Comparison of ENCODE assay signal across 7 cellular contexts in the genomic region with DNA sequence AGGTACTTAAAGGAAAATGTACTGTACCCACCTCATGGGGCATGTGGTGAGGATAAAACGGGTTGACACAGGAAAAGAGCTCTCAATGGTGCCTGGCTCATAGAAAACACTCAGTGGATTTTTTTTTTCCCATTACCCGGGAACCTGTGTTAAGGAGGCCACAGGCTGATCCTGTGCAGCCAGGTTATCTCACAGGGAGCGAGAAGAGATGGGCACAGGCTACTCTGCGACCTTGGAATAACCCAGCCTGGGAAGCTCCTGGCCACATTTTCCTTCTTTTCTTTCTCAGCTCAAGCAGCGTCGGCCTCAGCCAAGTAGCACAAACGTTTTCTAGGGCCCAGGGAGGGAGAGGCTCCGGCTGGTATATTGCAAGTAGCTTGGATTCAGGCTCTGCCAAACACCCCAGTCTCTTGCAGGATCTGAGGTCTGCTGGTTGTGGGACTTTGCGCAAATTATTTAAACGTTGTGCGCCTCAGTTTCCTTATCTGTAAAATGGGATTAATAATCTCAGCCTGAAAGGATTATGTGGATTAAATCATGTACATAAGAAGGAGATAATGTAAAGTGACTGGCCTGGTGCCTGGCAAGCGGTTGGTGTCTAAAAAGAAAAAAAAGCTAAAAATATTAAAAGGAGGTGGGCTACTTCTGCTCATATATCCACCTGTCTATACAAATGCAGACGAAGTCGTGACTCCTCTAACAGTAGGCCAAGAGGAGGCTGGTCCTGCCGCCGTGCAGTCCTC. TPM values are rescaled to one million over a fixed set of nuclear protein-coding genes. Genes with fewer than 3 reads are reported as not detected.
DNase-seq lines count a peak whose midpoint lies in the region; ATAC-seq and TF ChIP-seq lines count a peak whose summit lies in the region.

No MANE protein-coding gene starts in this region.

- POLR2A ChIA-PET in T-cell (lab: Charles Lee) = interaction anchor here (0.5 to 0.6 kb wide), 2 partner anchors 65 to 153 kb away, joined by 3 to 4 read pairs; a partner anchor contains a TSS

- H3K27ac ChIP-seq in esophagus squamous epithelium (peak overlapping the region; percentile 87 to 97 (median 96)), osteoblast (ENCODE audit: low read depth, low read length) (peak overlapping the region; percentile 83)

- H3K27me3 ChIP-seq in HAP-1 (ENCODE audit: low read depth) = no peaks in the 10 kb centered on the region
- no peaks in the 10 kb centered on the region for H3K27me3 ChIP-seq in esophagus squamous epithelium
- no peaks in the 10 kb centered on the region for H3K27me3 ChIP-seq in osteoblast (ENCODE audit: insufficient read depth, low read length)

- H3K4me1 Mint-ChIP-seq in T-cell = peaks cover 38 to 49% (median 45%) of the 10 kb centered on the region in 3 donors

- in situ Hi-C loops in HAP-1 (cut with MboI; ENCODE audit: low sequenced_read_pairs) = no loop called here

- H3K4me3 ChIP-seq in HAP-1 = peak overlapping the region; percentile 49
- peak overlapping the region; percentile 73 to 98 (median 90) for H3K4me3 ChIP-seq in esophagus squamous epithelium
- H3K4me3 ChIP-seq in osteoblast (ENCODE audit: insufficient read depth, low read length) = peak overlapping the region; percentile 80

- peak overlapping the region; percentile 83 to 88 (median 86) for H3K4me3 Mint-ChIP-seq in T-cell

- H3K36me3 ChIP-seq in HAP-1 (replicated peaks) (no peaks in the 10 kb centered on the region), esophagus squamous epithelium (peaks cover 0 to 6% (median 0%) of the 10 kb centered on the region in 3 donors), osteoblast (ENCODE audit: insufficient read depth, low read length) (no peaks in the 10 kb centered on the region)

- H3K4me1 ChIP-seq in HAP-1 (peaks cover 52% of the 10 kb centered on the region), esophagus squamous epithelium (peaks cover 53 to 81% (median 65%) of the 10 kb centered on the region in 3 donors), osteoblast (ENCODE audit: insufficient read depth, low read length) (peaks cover 48% of the 10 kb centered on the region)

- H3K27ac Mint-ChIP-seq in T-cell = peak overlapping the region; percentile 89 to 91

- peak; percentile 21 to 36 (median 30) for ATAC-seq in T-cell (replicated peaks in 1 of 4)
- ATAC-seq in GM21528 (IDR thresholded peaks at IDR 0.05; ENCODE audit: low FRiP score, unreplicated experiment) = no peak
- no peak for ATAC-seq in HG02571 (IDR thresholded peaks at IDR 0.05; ENCODE audit: unreplicated experiment)

- H3K9me3 ChIP-seq in HAP-1 = no peaks in the 10 kb centered on the region
- H3K9me3 ChIP-seq in esophagus squamous epithelium = no peaks in the 10 kb centered on the region
- no peaks in the 10 kb centered on the region for H3K9me3 ChIP-seq in osteoblast (ENCODE audit: low read depth, low read length)

- H3K36me3 Mint-ChIP-seq in T-cell = no peaks in the 10 kb centered on the region

- WGBS in esophagus squamous epithelium, 2 donors = 28 to 30% methylated on average over 13 to 16 of the region's 16 CpGs

- peak in 1 of 4 donors; percentile 16 for TF ChIP-seq POLR2A in esophagus squamous epithelium (IDR thresholded peaks at IDR 0.05)

- H3K9me3 Mint-ChIP-seq in T-cell = no peaks in the 10 kb centered on the region

- H4K20me1 ChIP-seq in osteoblast (ENCODE audit: insufficient read depth, low read length) = peaks cover 23% of the 10 kb centered on the region

- peaks cover 49% of the 10 kb centered on the region for H3K79me2 ChIP-seq in osteoblast (ENCODE audit: insufficient read depth, low read length)

- H3K4me2 ChIP-seq in osteoblast (ENCODE audit: insufficient read depth, low read length) = peak overlapping the region; percentile 90

- no peak for TF ChIP-seq CTCF in esophagus squamous epithelium (IDR thresholded peaks at IDR 0.05)
- TF ChIP-seq CTCF in osteoblast (IDR thresholded peaks at IDR 0.05; ENCODE audit: extremely low read depth, low read depth, low read length) = no peak

- no peaks in the 10 kb centered on the region for H3K27me3 Mint-ChIP-seq in T-cell

- intact Hi-C loops in esophagus squamous epithelium (cut with DNase I) = no loop called here

- H2AFZ ChIP-seq in osteoblast (ENCODE audit: low read length) = peak overlapping the region; percentile 87

- CTCF ChIA-PET in T-cell (lab: Charles Lee) = interaction anchor here in 1 of 2 donors (0.5 to 0.6 kb wide), 2 partner anchors 64 to 469 kb away, joined by 3 read pairs; no protein-coding TSS in a partner anchor

- DNase-seq in HAP-1 (ENCODE audit: low spot score in 2 of 2) = peak in 1 of 2 experiments; percentile 35
- DNase-seq in T-cell = no peak
- no peak for DNase-seq in esophagus squamous epithelium (lab: John Stamatoyannopoulos, UW)
- DNase-seq in osteoblast (ENCODE audit: insufficient read length, low spot score, missing footprints) = no peak
- DNase-seq in AG20443 (ENCODE audit: low spot score) = no peak

RNA-seq across cellular contexts. Expression of a gene that starts 2.1 kb away (rescaled TPM):
- total RNA-seq in T-cell = 10 to 100 TPM; 52.8 to 74.0 (median 61.4) TPM
- 10 to 100 TPM; 27.7 to 43.3 (median 38.5) TPM for total RNA-seq in esophagus squamous epithelium
- 39.1 and 42.7 TPM in 2 replicates for total RNA-seq in osteoblast

RNA-seq across cellular contexts. Expression of a gene that starts 13.8 kb away (rescaled TPM):
- total RNA-seq in T-cell (1 to 10 TPM; 3.2 to 5.2 (median 4.3) TPM), esophagus squamous epithelium (10 to 100 TPM in 2 of 4 donors, 1 to 10 TPM in 2; 1.8 to 13.4 (median 9.7) TPM), osteoblast (19.2 and 20.3 TPM in 2 replicates)

RNA-seq across cellular contexts. Expression of a gene that starts 32.6 kb away (rescaled TPM):
- total RNA-seq in T-cell (100 to 1,000 TPM; 119 to 158 (median 142) TPM), esophagus squamous epithelium (10 to 100 TPM in 3 of 4 donors, 1 to 10 TPM in 1; 9.9 to 25.2 (median 12.1) TPM), osteoblast (15.2 and 20.0 TPM in 2 replicates)

Comparison
In these comparisons a context has a peak if more than half of its experiments do, and no peak if none do; other contexts are left out.
1. ATAC-seq: peak in T-cell (4 of 4); none in GM21528 (single experiment) and HG02571 (single experiment).
2. Peak in every context shown above with its lines, with median percentiles within 50 percentile points of each other: H3K4me3 ChIP-seq.